Comparison of ENCODE assay signal across 12 cellular contexts in the genomic region with DNA sequence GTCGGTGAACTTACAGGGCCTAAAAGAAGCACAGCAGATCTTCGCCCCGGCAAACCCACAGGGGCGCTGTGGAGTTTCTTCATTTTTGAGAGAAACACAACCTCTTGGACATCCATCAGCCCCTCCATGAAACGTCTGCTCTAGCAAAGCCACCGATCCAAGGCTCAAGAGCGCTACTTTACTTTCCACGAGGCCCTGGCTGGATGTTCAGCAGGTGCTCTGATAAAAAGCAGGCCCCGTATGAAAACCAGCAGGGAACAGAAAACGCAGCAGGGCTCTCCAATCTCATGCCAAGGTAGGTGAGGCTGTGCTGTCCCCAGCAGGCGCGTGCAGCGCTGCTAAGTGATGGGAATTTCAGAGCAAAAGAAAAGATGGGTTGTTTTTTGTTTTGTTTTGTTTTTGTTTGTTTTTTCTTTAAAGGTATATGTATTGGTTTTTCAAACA.
DNase-seq lines count a peak whose midpoint lies in the region; TF ChIP-seq lines count a peak whose summit lies in the region.
"Had no signal": no experiment of that assay in that cellular context is flagged by ENCODE, and none has a peak within 500 bp of the region (broad histone marks: within the 10 kb centered on the region; RNA-seq: fewer than 3 reads in every experiment).

No MANE protein-coding gene starts in this region.

- DNase-seq in H7 (peak; percentile 67), OCI-M1 (lab: John Stamatoyannopoulos, UW) (peak; percentile 27), glutamatergic neuron (no peak), midbrain (lab: John Stamatoyannopoulos, UW) (no peak), NCI-H2029 treated with DMSO at 0.1 percent for 48 hours (lab: John Stamatoyannopoulos, UW) (no peak), NCI-H774 (lab: John Stamatoyannopoulos, UW) (no peak), HCEC 1CT (no peak)
- DNase-seq: activated CD8-positive, alpha-beta T cell treated with anti-CD3 and anti-CD28 coated beads, Interleukin-2, amount 10 ng/mL, durations not matched to agents 7 days and 5 days; stimulated activated naive CD4-positive, alpha-beta T cell treated with Interleukin-2 at 50 U/mL for 16 hours had no signal

- peak overlapping the region; percentile 85 for H3K27ac ChIP-seq in BLaER1
- H3K27ac ChIP-seq: parathyroid adenoma had no signal

- H3K4me1 ChIP-seq in BLaER1 = peaks cover 52% of the 10 kb centered on the region
- H3K4me1 ChIP-seq: parathyroid adenoma had no signal

- H3K4me3 ChIP-seq in BLaER1 (no peak overlapping the region; the same call in 1 of the 2 replicates), H7 (ENCODE audit: insufficient read depth, low read depth, low read length) (no peak overlapping the region)
- H3K4me3 ChIP-seq: heart right ventricle had no signal

- H3K9me3 Mint-ChIP-seq in glutamatergic neuron (ENCODE audit: unreplicated experiment) = peaks cover 7% of the 10 kb centered on the region

- peaks cover 3% of the 10 kb centered on the region for H3K27me3 Mint-ChIP-seq in glutamatergic neuron (ENCODE audit: unreplicated experiment)

- H3K4me2 ChIP-seq in BLaER1 = peak overlapping the region; percentile 92

- no peaks in the 10 kb centered on the region for H4K20me1 ChIP-seq in BLaER1

- H3K27me3 ChIP-seq in BLaER1 = no peaks in the 10 kb centered on the region
- no peaks in the 10 kb centered on the region for H3K27me3 ChIP-seq in H7 (ENCODE audit: control insufficient read depth, insufficient read depth, low read length)

- peaks cover 21% of the 10 kb centered on the region for H3K4me1 Mint-ChIP-seq in glutamatergic neuron (ENCODE audit: low read depth, unreplicated experiment)

- peak; percentile 20 for TF ChIP-seq CTCF in glutamatergic neuron (IDR thresholded peaks at IDR 0.05; ENCODE audit: partially characterized antibody, unreplicated experiment)

- peak overlapping the region; percentile 46; the same call in 1 of the 2 replicates for H3K9ac ChIP-seq in BLaER1
- H3K9ac ChIP-seq: parathyroid adenoma had no signal

- peaks cover 6% of the 10 kb centered on the region for H3K36me3 Mint-ChIP-seq in glutamatergic neuron (ENCODE audit: unreplicated experiment)

- H3K36me3 ChIP-seq in BLaER1 = peaks cover 8% of the 10 kb centered on the region; the same call in 1 of the 2 replicates
- H3K36me3 ChIP-seq in H7 (replicated peaks; ENCODE audit: control insufficient read depth, insufficient read depth, low read length) = no peaks in the 10 kb centered on the region
- H3K36me3 ChIP-seq: heart right ventricle had no signal

- H3K9me3 ChIP-seq in BLaER1 = peaks cover 23% of the 10 kb centered on the region
- H3K9me3 ChIP-seq: heart right ventricle had no signal

- no peak overlapping the region for H3K27ac Mint-ChIP-seq in glutamatergic neuron (ENCODE audit: unreplicated experiment)
- H3K27ac Mint-ChIP-seq: activated CD8-positive, alpha-beta T cell treated with anti-CD3 and anti-CD28 coated beads, Interleukin-2, amount 10 ng/mL, durations not matched to agents 7 days and 5 days had no signal

- no peak overlapping the region for H3K4me3 Mint-ChIP-seq in glutamatergic neuron (ENCODE audit: unreplicated experiment)
- H3K4me3 Mint-ChIP-seq: activated CD8-positive, alpha-beta T cell treated with anti-CD3 and anti-CD28 coated beads, Interleukin-2, amount 10 ng/mL, durations not matched to agents 7 days and 5 days had no signal

Comparison
In these comparisons a context has a peak if more than half of its experiments do, and no peak if none do; other contexts are left out.
1. DNase-seq: peak in H7 (single experiment) and OCI-M1 (single experiment); none in glutamatergic neuron (single experiment), midbrain (single experiment), NCI-H2029 treated with DMSO at 0.1 percent for 48 hours (single experiment), NCI-H774 (single experiment) and HCEC 1CT (single experiment).